Comparison of ENCODE assay signal across 21 cellular contexts in genomic region chr13:79874396-79875360, GRCh38.
DNase-seq lines count a peak whose midpoint lies in the region; ATAC-seq and TF ChIP-seq lines count a peak whose summit lies in the region.
"Had no signal": no experiment of that assay in that cellular context is flagged by ENCODE, and none has a peak within 500 bp of the region (broad histone marks: within the 10 kb centered on the region; RNA-seq: fewer than 3 reads in every experiment).

No MANE protein-coding gene starts in this region.

- H2BK20ac ChIP-seq in H9 (ENCODE audit: low read depth, low read length, poor library complexity, severe bottlenecking), result peak overlapping the region; percentile 45

- H3K9me3 ChIP-seq in H9 (ENCODE audit: control insufficient read depth, low read depth, low read length), result no peaks in the 10 kb centered on the region
- no peaks in the 10 kb centered on the region for H3K9me3 ChIP-seq in naive thymus-derived CD4-positive, alpha-beta T cell (ENCODE audit: control insufficient read depth in 2 of 3, low read length in 3 of 3)
- H3K9me3 ChIP-seq: neutrophil, right lobe of liver had no signal

- peaks cover 12% of the 10 kb centered on the region in 2 experiments for H3K4me1 Mint-ChIP-seq in H9
- no peaks in the 10 kb centered on the region for H3K4me1 Mint-ChIP-seq in naive thymus-derived CD4-positive, alpha-beta T cell
- H3K4me1 Mint-ChIP-seq: T-cell had no signal

- no peak overlapping the region for H2AFZ ChIP-seq in H9 (ENCODE audit: low read length)

- no peak overlapping the region for H3K56ac ChIP-seq in H9 (ENCODE audit: insufficient read length, low read depth, low read length)

- H3K4me1 ChIP-seq in H9 (ENCODE audit: insufficient read depth, low read length), result no peaks in the 10 kb centered on the region
- H3K4me1 ChIP-seq in foreskin keratinocyte, result peaks cover 22% of the 10 kb centered on the region
- no peaks in the 10 kb centered on the region for H3K4me1 ChIP-seq in naive thymus-derived CD4-positive, alpha-beta T cell (ENCODE audit: control insufficient read depth in 2 of 2, insufficient read depth in 2 of 2, low read length in 2 of 2)
- H3K4me1 ChIP-seq: gastroesophageal sphincter, right lobe of liver, tibial nerve had no signal

- no peak overlapping the region for H3K23ac ChIP-seq in H9 (ENCODE audit: insufficient read length, low read depth, low read length)

- no CpG with 5 or more reads among the region's 5 CpGs for WGBS in H9 (ENCODE audit: extremely low coverage, insufficient read length, low lambda C conversion rate)

- DNase-seq in AG20443 (ENCODE audit: low spot score) (peak; percentile 17), H9 (no peak), foreskin keratinocyte (peak; percentile 63 to 87), globus pallidus (ENCODE audit: low spot score) (no peak), DMS53 treated with DMSO at 0.1 percent for 48 hours (lab: John Stamatoyannopoulos, UW; ENCODE audit: unreplicated experiment) (no peak), OCI-M2 (lab: John Stamatoyannopoulos, UW; ENCODE audit: unreplicated experiment) (no peak)
- no peak for DNase-seq in naive thymus-derived CD4-positive, alpha-beta T cell
- DNase-seq: activated CD4-positive, CD25-positive, alpha-beta regulatory T cell; activated naive CD4-positive, alpha-beta T cell treated with anti-CD3 and anti-CD28 coated beads, Interleukin-2, amount 50 U/mL, for 16 hours; COR-L47; KG1; NCI-H1436 treated with DMSO at 0.1 percent for 48 hours; NCI-H526 treated with DMSO at 0.1 percent for 48 hours; right lobe of liver; stimulated activated CD4-positive, alpha-beta T cell treated with anti-CD3 and anti-CD28 coated beads, Interleukin-4, amount 100 ng/mL, for 1 hour; T-cell had no signal

- no peaks in the 10 kb centered on the region for H3K79me2 ChIP-seq in H9 (ENCODE audit: insufficient read depth, low read length)

- H3K4me2 ChIP-seq in H9 (ENCODE audit: insufficient read depth, insufficient read length, low read length), result no peak overlapping the region

- no peak overlapping the region for H2BK12ac ChIP-seq in H9 (ENCODE audit: insufficient read length, low read depth, low read length)

- H2BK5ac ChIP-seq in H9 (ENCODE audit: insufficient read length, low read length), result no peak overlapping the region

- CTCF ChIA-PET in naive thymus-derived CD4-positive, alpha-beta T cell (lab: Charles Lee), result no interaction called here

- no peak overlapping the region for H3K4ac ChIP-seq in H9 (ENCODE audit: low read depth, low read length)

- no peak overlapping the region for H3K9ac ChIP-seq in H9 (ENCODE audit: extremely low read depth, insufficient read length, low read length)

- H4K5ac ChIP-seq in H9 (ENCODE audit: insufficient read length, low read depth, low read length), result no peak overlapping the region

- H3K9me3 Mint-ChIP-seq in H9, result peaks cover 3 to 5% of the 10 kb centered on the region in 2 experiments; a peak in 3 of 5 replicates
- peaks cover 0 to 1% (median 0%) of the 10 kb centered on the region in 11 donors for H3K9me3 Mint-ChIP-seq in naive thymus-derived CD4-positive, alpha-beta T cell
- H3K9me3 Mint-ChIP-seq: T-cell had no signal

- H3K4me3 ChIP-seq in naive thymus-derived CD4-positive, alpha-beta T cell (ENCODE audit: low read length), result no peak overlapping the region
- H3K4me3 ChIP-seq: gastroesophageal sphincter, right lobe of liver, tibial nerve had no signal

- H3K36me3 ChIP-seq in naive thymus-derived CD4-positive, alpha-beta T cell (ENCODE audit: control insufficient read depth in 2 of 3, insufficient read depth in 3 of 3, low read length in 3 of 3), result no peaks in the 10 kb centered on the region
- H3K36me3 ChIP-seq: gastroesophageal sphincter, neutrophil, right lobe of liver, tibial nerve had no signal

- H3K27me3 ChIP-seq in H9 (ENCODE audit: insufficient read depth, low read length) (no peaks in the 10 kb centered on the region), foreskin keratinocyte (no peaks in the 10 kb centered on the region)
- H3K27me3 ChIP-seq in naive thymus-derived CD4-positive, alpha-beta T cell (ENCODE audit: control insufficient read depth in 2 of 2, insufficient read depth in 2 of 2, low read length in 2 of 2), result no peaks in the 10 kb centered on the region
- H3K27me3 ChIP-seq: gastroesophageal sphincter, neutrophil, right lobe of liver, tibial nerve had no signal

- H3K79me1 ChIP-seq in H9 (ENCODE audit: insufficient read depth, low read depth, low read length, poor library complexity, severe bottlenecking), result no peaks in the 10 kb centered on the region

- H3T11ph ChIP-seq in H9 (ENCODE audit: low read length), result no peak overlapping the region

- no peak overlapping the region for H4K91ac ChIP-seq in H9 (ENCODE audit: insufficient read length, low read depth, low read length)

- peak overlapping the region in 1 of 3 experiments; percentile 92; a peak in 1 of 7 replicates for H3K27ac Mint-ChIP-seq in H9
- no peak overlapping the region for H3K27ac Mint-ChIP-seq in naive thymus-derived CD4-positive, alpha-beta T cell
- H3K27ac Mint-ChIP-seq: T-cell had no signal

- no peak overlapping the region for H2BK15ac ChIP-seq in H9 (ENCODE audit: low read depth, low read length)

- H3K27ac ChIP-seq in H9 (ENCODE audit: insufficient read length, low read depth, low read length) (no peak overlapping the region), foreskin keratinocyte (peak overlapping the region; percentile 9)
- no peak overlapping the region for H3K27ac ChIP-seq in naive thymus-derived CD4-positive, alpha-beta T cell (ENCODE audit: low read depth, low read length)
- H3K27ac ChIP-seq: gastroesophageal sphincter, neutrophil, right lobe of liver, RWPE1, tibial nerve had no signal

- H2AK5ac ChIP-seq in H9 (ENCODE audit: insufficient read length, low read length), result no peak overlapping the region

- intact Hi-C loops in naive thymus-derived CD4-positive, alpha-beta T cell (cut with micrococcal nuclease), result no loop called here

- H2BK120ac ChIP-seq in H9 (ENCODE audit: low read depth, low read length, poor library complexity, severe bottlenecking), result no peak overlapping the region

- POLR2A ChIA-PET in naive thymus-derived CD4-positive, alpha-beta T cell (lab: Charles Lee), result no interaction called here

- TF ChIP-seq CTCF in H9 (conservative IDR thresholded peaks at IDR 0.05) (no peak; the same call in 2 of the 3 replicates), foreskin keratinocyte (conservative IDR thresholded peaks at IDR 0.05) (peak; percentile 17)

- H3K36me3 Mint-ChIP-seq in H9 (ENCODE audit: insufficient read depth in 1 of 3, low read depth in 3 of 3), result peaks cover 0 to 7% (median 0%) of the 10 kb centered on the region in 3 experiments; a peak in 2 of 7 replicates
- no peaks in the 10 kb centered on the region for H3K36me3 Mint-ChIP-seq in naive thymus-derived CD4-positive, alpha-beta T cell
- H3K36me3 Mint-ChIP-seq: T-cell had no signal

- ATAC-seq in SK-N-SH treated with all-trans-retinoic acid at 6 μM for 48 hours (peak; percentile 67), foreskin keratinocyte (peak; percentile 95)
- ATAC-seq in naive thymus-derived CD4-positive, alpha-beta T cell, result no peak
- ATAC-seq: gastroesophageal sphincter, right lobe of liver, T-cell had no signal

- H3K18ac ChIP-seq in H9 (ENCODE audit: insufficient read length, low read depth, low read length), result no peak overlapping the region

- no peak overlapping the region for H3K14ac ChIP-seq in H9 (ENCODE audit: insufficient read depth, low read length)

- no peak overlapping the region for H4K8ac ChIP-seq in H9 (replicated peaks; ENCODE audit: insufficient read length, low read depth, low read length)

- H3K23me2 ChIP-seq in H9 (ENCODE audit: insufficient read length, low read depth, low read length, poor library complexity, severe bottlenecking), result no peaks in the 10 kb centered on the region

- H3K27me3 Mint-ChIP-seq in H9 (ENCODE audit: low read depth), result no peaks in the 10 kb centered on the region
- peaks cover 0 to 4% (median 0%) of the 10 kb centered on the region in 5 donors for H3K27me3 Mint-ChIP-seq in naive thymus-derived CD4-positive, alpha-beta T cell
- H3K27me3 Mint-ChIP-seq: T-cell had no signal

- no peaks in the 10 kb centered on the region for H4K20me1 ChIP-seq in H9 (ENCODE audit: control insufficient read depth, insufficient read depth, insufficient read length)

- no peak overlapping the region for H3K4me3 Mint-ChIP-seq in H9
- no peak overlapping the region for H3K4me3 Mint-ChIP-seq in naive thymus-derived CD4-positive, alpha-beta T cell
- H3K4me3 Mint-ChIP-seq: T-cell had no signal

TF ChIP-seq in SK-N-SH treated with all-trans-retinoic acid at 6 μM for 48 hours, 23 proteins besides CTCF, POLR2A, EP300 and RAD21:
- TF ChIP-seq ZNF70 (CRISPR knock-in tag; IDR thresholded peaks at IDR 0.05), result no peak

Comparison
In these comparisons a context has a peak if more than half of its experiments do, and no peak if none do; other contexts are left out.
1. DNase-seq: peak in AG20443 (single experiment) and foreskin keratinocyte (2 of 2); none in H9 (single experiment), globus pallidus (single experiment), DMS53 treated with DMSO at 0.1 percent for 48 hours (single experiment), OCI-M2 (single experiment) and naive thymus-derived CD4-positive, alpha-beta T cell (0 of 9).